In the genomic region with DNA sequence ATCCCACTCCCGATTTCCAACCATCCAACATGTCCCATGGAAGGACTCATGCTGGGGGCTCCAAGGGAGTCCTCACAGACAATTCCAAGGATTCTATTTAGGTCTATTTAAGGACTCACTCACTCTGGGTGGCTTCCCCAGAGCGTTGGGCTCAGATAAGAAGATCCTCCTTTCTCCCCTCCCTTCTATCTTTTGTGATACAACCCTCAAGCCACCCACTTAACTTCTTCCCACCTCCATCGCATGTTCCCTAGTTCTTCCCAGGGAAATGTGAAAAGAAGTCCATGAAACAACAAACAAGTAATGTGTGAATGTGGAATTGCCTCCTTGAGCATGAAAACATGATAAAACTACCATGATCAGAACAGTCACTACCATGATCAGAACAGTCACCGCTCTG, we compare ENCODE assay signal across 1 cellular context.
TF ChIP-seq lines count a peak whose summit lies in the region.

No MANE protein-coding gene starts in this region.

TF ChIP-seq in SK-N-SH, 30 proteins besides CTCF, POLR2A, EP300 and RAD21 (continued from another document):
- TF ChIP-seq, protein P1, sequence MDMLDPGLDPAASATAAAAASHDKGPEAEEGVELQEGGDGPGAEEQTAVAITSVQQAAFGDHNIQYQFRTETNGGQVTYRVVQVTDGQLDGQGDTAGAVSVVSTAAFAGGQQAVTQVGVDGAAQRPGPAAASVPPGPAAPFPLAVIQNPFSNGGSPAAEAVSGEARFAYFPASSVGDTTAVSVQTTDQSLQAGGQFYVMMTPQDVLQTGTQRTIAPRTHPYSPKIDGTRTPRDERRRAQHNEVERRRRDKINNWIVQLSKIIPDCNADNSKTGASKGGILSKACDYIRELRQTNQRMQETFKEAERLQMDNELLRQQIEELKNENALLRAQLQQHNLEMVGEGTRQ (IDR thresholded peaks at IDR 0.05; ENCODE audit: borderline replicate concordance, low read depth, low read length), result no peak
- TF ChIP-seq, protein P2, sequence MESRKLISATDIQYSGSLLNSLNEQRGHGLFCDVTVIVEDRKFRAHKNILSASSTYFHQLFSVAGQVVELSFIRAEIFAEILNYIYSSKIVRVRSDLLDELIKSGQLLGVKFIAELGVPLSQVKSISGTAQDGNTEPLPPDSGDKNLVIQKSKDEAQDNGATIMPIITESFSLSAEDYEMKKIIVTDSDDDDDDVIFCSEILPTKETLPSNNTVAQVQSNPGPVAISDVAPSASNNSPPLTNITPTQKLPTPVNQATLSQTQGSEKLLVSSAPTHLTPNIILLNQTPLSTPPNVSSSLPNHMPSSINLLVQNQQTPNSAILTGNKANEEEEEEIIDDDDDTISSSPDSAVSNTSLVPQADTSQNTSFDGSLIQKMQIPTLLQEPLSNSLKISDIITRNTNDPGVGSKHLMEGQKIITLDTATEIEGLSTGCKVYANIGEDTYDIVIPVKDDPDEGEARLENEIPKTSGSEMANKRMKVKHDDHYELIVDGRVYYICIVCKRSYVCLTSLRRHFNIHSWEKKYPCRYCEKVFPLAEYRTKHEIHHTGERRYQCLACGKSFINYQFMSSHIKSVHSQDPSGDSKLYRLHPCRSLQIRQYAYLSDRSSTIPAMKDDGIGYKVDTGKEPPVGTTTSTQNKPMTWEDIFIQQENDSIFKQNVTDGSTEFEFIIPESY (IDR thresholded peaks at IDR 0.05; ENCODE audit: borderline replicate concordance, low read depth), result no peak
- TF ChIP-seq, protein P3, sequence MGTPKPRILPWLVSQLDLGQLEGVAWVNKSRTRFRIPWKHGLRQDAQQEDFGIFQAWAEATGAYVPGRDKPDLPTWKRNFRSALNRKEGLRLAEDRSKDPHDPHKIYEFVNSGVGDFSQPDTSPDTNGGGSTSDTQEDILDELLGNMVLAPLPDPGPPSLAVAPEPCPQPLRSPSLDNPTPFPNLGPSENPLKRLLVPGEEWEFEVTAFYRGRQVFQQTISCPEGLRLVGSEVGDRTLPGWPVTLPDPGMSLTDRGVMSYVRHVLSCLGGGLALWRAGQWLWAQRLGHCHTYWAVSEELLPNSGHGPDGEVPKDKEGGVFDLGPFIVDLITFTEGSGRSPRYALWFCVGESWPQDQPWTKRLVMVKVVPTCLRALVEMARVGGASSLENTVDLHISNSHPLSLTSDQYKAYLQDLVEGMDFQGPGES (IDR thresholded peaks at IDR 0.05; ENCODE audit: low read depth, low read length), result no peak
- no peak for TF ChIP-seq FOXM1 (IDR thresholded peaks at IDR 0.05; ENCODE audit: low read depth)
- no peak for TF ChIP-seq FOXJ3 (CRISPR knock-in tag; IDR thresholded peaks at IDR 0.05)
- no peak for TF ChIP-seq NRF1 (IDR thresholded peaks at IDR 0.05; ENCODE audit: low read depth, low read length)
- TF ChIP-seq TEAD4 (IDR thresholded peaks at IDR 0.05; ENCODE audit: borderline replicate concordance, insufficient read depth), result no peak
- no peak for TF ChIP-seq TAF1 (IDR thresholded peaks at IDR 0.05; ENCODE audit: borderline replicate concordance, low read depth, low read length)
- TF ChIP-seq SMC3 (IDR thresholded peaks at IDR 0.05; ENCODE audit: low read depth, low read length), result no peak
- TF ChIP-seq, protein P4, sequence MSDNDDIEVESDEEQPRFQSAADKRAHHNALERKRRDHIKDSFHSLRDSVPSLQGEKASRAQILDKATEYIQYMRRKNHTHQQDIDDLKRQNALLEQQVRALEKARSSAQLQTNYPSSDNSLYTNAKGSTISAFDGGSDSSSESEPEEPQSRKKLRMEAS (IDR thresholded peaks at IDR 0.05; ENCODE audit: low read depth), result no peak
- no peak for TF ChIP-seq ELF1 (IDR thresholded peaks at IDR 0.05)
- TF ChIP-seq TCF12 (IDR thresholded peaks at IDR 0.05), result no peak
- TF ChIP-seq MEF2A (IDR thresholded peaks at IDR 0.05; ENCODE audit: borderline replicate concordance, low read depth), result no peak
TF ChIP-seq in SK-N-SH: peak in this region for 0.
